In genomic region chr19:19900124-19900523, GRCh38 we compare ENCODE assay signal across 8 cellular contexts. TPM values are rescaled to one million over a fixed set of nuclear protein-coding genes. Genes with fewer than 3 reads are reported as not detected.
A peak's percentile ranks its signal among the peaks of the same experiment; 100 is the strongest.
DNase-seq lines count a peak whose midpoint lies in the region; ATAC-seq and TF ChIP-seq lines count a peak whose summit lies in the region.

No MANE protein-coding gene starts in this region.

- H3K36me3 ChIP-seq in NT2/D1 (ENCODE audit: insufficient read depth, insufficient read length, low read length), result peaks cover 24% of the 10 kb centered on the region
- H3K36me3 ChIP-seq in mucosa of stomach (ENCODE audit: control insufficient read depth, insufficient read depth, low read length), result no peaks in the 10 kb centered on the region

- no peaks in the 10 kb centered on the region for H3K4me1 ChIP-seq in NT2/D1 (ENCODE audit: insufficient read depth, insufficient read length)
- no peaks in the 10 kb centered on the region for H3K4me1 ChIP-seq in mucosa of stomach (ENCODE audit: control insufficient read depth, insufficient read depth, low read length)

- no peak for TF ChIP-seq CTCF in choroid plexus epithelial cell (conservative IDR thresholded peaks at IDR 0.05; ENCODE audit: low read depth, low read length)

- intact Hi-C loops in sciatic nerve (cut with DNase I), result no loop called here

- H3K4me3 ChIP-seq in NT2/D1 (ENCODE audit: insufficient read length, low read depth), result peak overlapping the region; percentile 96
- H3K4me3 ChIP-seq in choroid plexus epithelial cell (ENCODE audit: low read depth, low read length), result peak overlapping the region; percentile 77
- H3K4me3 ChIP-seq in mucosa of stomach (ENCODE audit: low read length), result peak overlapping the region; percentile 95

- H3K27me3 ChIP-seq in NT2/D1 (ENCODE audit: insufficient read depth, insufficient read length), result no peaks in the 10 kb centered on the region
- H3K27me3 ChIP-seq in mucosa of stomach (ENCODE audit: control insufficient read depth, insufficient read depth, low read length), result no peaks in the 10 kb centered on the region

- H3K9me3 ChIP-seq in NT2/D1 (ENCODE audit: insufficient read depth, low read length) (peaks cover 9% of the 10 kb centered on the region; the same call in 1 of the 2 replicates), mucosa of stomach (ENCODE audit: control insufficient read depth, low read length) (no peaks in the 10 kb centered on the region)

- peak overlapping the region; percentile 74 for H3K9ac ChIP-seq in NT2/D1 (ENCODE audit: insufficient read length, low read depth)
- H3K9ac ChIP-seq in mucosa of stomach (ENCODE audit: low read length), result peak overlapping the region; percentile 85

- peak; percentile 14 for DNase-seq in stimulated activated CD4-positive, alpha-beta T cell treated with anti-CD3 and anti-CD28 coated beads, Interleukin-15, amount 100 ng/mL, for 24 hours
- DNase-seq in stimulated activated CD4-positive, alpha-beta T cell treated with anti-CD3 and anti-CD28 coated beads, Interleukin-2, amount 100 ng/mL, for 24 hours, result no peak
- DNase-seq in NT2/D1 (ENCODE audit: low read depth, low spot score) (peak; percentile 13), choroid plexus epithelial cell (ENCODE audit: low read depth) (peak; percentile 76), epidermal melanocyte (ENCODE audit: insufficient read length, low spot score) (no peak), sciatic nerve (ENCODE audit: low spot score) (no peak)

- ATAC-seq in HG02973 (IDR thresholded peaks at IDR 0.05; ENCODE audit: unreplicated experiment), result no peak
- no peak for ATAC-seq in sciatic nerve

RNA-seq across cellular contexts. Expression of gene ZNF93, which starts 0.6 kb away (rescaled TPM):
- 3.6 TPM for total RNA-seq in sciatic nerve

RNA-seq across cellular contexts. Expression of gene ZNF253, which starts 34.4 kb away (rescaled TPM):
- 10.5 TPM for total RNA-seq in sciatic nerve

Comparison
In these comparisons a context has a peak if more than half of its experiments do, and no peak if none do; other contexts are left out.
1. DNase-seq: peak in stimulated activated CD4-positive, alpha-beta T cell treated with anti-CD3 and anti-CD28 coated beads, Interleukin-15, amount 100 ng/mL, for 24 hours (single experiment), NT2/D1 (single experiment) and choroid plexus epithelial cell (single experiment); none in stimulated activated CD4-positive, alpha-beta T cell treated with anti-CD3 and anti-CD28 coated beads, Interleukin-2, amount 100 ng/mL, for 24 hours (0 of 2), epidermal melanocyte (single experiment) and sciatic nerve (single experiment).
2. Peak in every context shown above with its lines, with median percentiles within 50 percentile points of each other: H3K4me3 ChIP-seq.